Comparison of ENCODE assay signal across 1 cellular context in genomic region chr6:169296170-169296569, GRCh38.
TF ChIP-seq lines count a peak whose summit lies in the region.

No MANE protein-coding gene starts in this region.

TF ChIP-seq in WTC11, 78 proteins besides CTCF, POLR2A, EP300 and RAD21 (continued from another document):
- TF ChIP-seq, protein P1, sequence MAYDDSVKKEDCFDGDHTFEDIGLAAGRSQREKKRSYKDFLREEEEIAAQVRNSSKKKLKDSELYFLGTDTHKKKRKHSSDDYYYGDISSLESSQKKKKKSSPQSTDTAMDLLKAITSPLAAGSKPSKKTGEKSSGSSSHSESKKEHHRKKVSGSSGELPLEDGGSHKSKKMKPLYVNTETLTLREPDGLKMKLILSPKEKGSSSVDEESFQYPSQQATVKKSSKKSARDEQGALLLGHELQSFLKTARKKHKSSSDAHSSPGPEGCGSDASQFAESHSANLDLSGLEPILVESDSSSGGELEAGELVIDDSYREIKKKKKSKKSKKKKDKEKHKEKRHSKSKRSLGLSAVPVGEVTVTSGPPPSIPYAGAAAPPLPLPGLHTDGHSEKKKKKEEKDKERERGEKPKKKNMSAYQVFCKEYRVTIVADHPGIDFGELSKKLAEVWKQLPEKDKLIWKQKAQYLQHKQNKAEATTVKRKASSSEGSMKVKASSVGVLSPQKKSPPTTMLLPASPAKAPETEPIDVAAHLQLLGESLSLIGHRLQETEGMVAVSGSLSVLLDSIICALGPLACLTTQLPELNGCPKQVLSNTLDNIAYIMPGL (CRISPR knock-in tag; IDR thresholded peaks at IDR 0.05): no peak
